In genomic region chr6:125791151-125791819, GRCh38 we compare ENCODE assay signal across 8 cellular contexts. TPM values are rescaled to one million over a fixed set of nuclear protein-coding genes. Genes with fewer than 3 reads are reported as not detected.
A peak's percentile ranks its signal among the peaks of the same experiment; 100 is the strongest.
DNase-seq lines count a peak whose midpoint lies in the region; ATAC-seq lines count a peak whose summit lies in the region.

No MANE protein-coding gene starts in this region.

- ATAC-seq in GM21723 (IDR thresholded peaks at IDR 0.05; ENCODE audit: unreplicated experiment) = peak; percentile 33

- H3K27me3 Mint-ChIP-seq in IgD-negative memory B cell = no peaks in the 10 kb centered on the region

- DNase-seq in SIG-M5 (lab: John Stamatoyannopoulos, UW) (peak; percentile 17), anterior cingulate cortex (lab: John Stamatoyannopoulos, UW) (peak in 42 of 58 donors; percentile 12 to 85 (median 40)), hepatic stellate cell (ENCODE audit: low spot score) (peak; percentile 55), putamen (ENCODE audit: low spot score) (peak; percentile 81), posterior vena cava (ENCODE audit: low spot score) (no peak)

- intact Hi-C loops in posterior vena cava (cut with DNase I) = no loop called here

- no peaks in the 10 kb centered on the region for H3K9me3 Mint-ChIP-seq in IgD-negative memory B cell

- peaks cover 32 to 51% (median 37%) of the 10 kb centered on the region in 3 donors for H3K4me1 Mint-ChIP-seq in IgD-negative memory B cell

- peak overlapping the region; percentile 100 for H3K4me3 ChIP-seq in GM08714 (ENCODE audit: low read length)

- H3K36me3 Mint-ChIP-seq in IgD-negative memory B cell = peaks cover 4% of the 10 kb centered on the region

- peak overlapping the region; percentile 87 to 98 (median 94) for H3K4me3 Mint-ChIP-seq in IgD-negative memory B cell

- H3K27ac Mint-ChIP-seq in IgD-negative memory B cell = peak overlapping the region; percentile 64 to 96 (median 86)

RNA-seq across cellular contexts. Expression of gene NCOA7, which starts 0.5 kb away (rescaled TPM):
- 35.6 TPM for polyA plus RNA-seq in IgD-negative memory B cell
- 10 to 100 TPM; 41.5 to 43.3 TPM for total RNA-seq in posterior vena cava

RNA-seq across cellular contexts. Expression of gene HEY2, which starts 41.9 kb away (rescaled TPM):
- 0.30 TPM for polyA plus RNA-seq in IgD-negative memory B cell
- total RNA-seq in posterior vena cava = 10 to 100 TPM in 1 of 2 donors, 1 to 10 TPM in 1; 9.2 to 11.3 TPM
